ENCODE assay signal across 9 cellular contexts in the genomic region with DNA sequence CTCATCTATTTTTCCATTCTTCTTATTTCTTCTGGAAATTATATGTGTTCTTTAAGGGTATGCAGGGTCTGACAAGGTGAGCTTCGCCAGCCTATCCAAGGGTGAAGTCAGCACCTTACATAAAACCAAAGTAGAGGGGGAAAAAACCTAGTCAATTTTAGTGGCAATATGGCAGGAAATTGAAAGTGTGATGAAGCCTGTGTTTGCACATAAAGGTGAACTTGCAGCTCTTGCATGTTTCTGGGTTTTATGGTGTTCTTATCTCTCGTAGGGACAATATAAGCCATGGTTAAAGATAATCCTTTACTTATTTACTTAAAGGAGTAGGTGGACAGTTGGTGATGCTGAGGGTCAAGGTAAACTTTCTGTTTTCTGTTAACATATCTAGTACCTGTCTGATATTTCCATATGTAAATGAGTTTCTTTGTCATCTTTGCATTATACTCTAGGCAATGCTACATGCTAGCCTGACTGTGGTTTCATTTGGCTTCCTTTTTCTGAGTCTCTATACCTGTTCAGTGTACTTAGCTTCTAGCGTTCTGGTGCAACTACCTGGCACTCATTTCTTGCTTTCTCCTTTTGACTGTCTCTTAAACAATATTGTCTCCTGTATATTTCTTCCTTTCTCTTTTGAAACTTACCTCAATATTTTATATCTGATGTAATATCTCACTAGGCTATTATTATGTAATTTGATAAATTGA.
A peak's percentile ranks its signal among the peaks of the same experiment; 100 is the strongest.
DNase-seq lines count a peak whose midpoint lies in the region; ATAC-seq and TF ChIP-seq lines count a peak whose summit lies in the region.
"Had no signal": no experiment of that assay in that cellular context is flagged by ENCODE, and none has a peak within 500 bp of the region (broad histone marks: within the 10 kb centered on the region; RNA-seq: fewer than 3 reads in every experiment).

No MANE protein-coding gene starts in this region.

- peaks cover 61% of the 10 kb centered on the region for H3K4me1 Mint-ChIP-seq in activated T-cell treated with anti-CD3 and anti-CD28 coated beads, Interleukin-2, amount 50 U/mL, for 24 hours (ENCODE audit: low read depth)
- peaks cover 54% of the 10 kb centered on the region for H3K4me1 Mint-ChIP-seq in stimulated activated effector memory CD8-positive, alpha-beta T cell treated with anti-CD3 and anti-CD28 coated beads, Interleukin-12 subunit alpha, Interleukin-12 subunit beta, amount 100 ng/mL, for 72 hours

- H3K27me3 ChIP-seq in brain microvascular endothelial cell (replicated peaks) = no peaks in the 10 kb centered on the region

- no peak for DNase-seq in activated T-cell treated with anti-CD3 and anti-CD28 coated beads, Interleukin-2, amount 50 U/mL, for 24 hours
- no peak for DNase-seq in activated T-cell treated with anti-CD3 and anti-CD28 coated beads, Interleukin-2, amount 50 U/mL, for 48 hours
- DNase-seq in LoVo (ENCODE audit: low spot score) (peak; percentile 28), NCI-H748 (lab: John Stamatoyannopoulos, UW; ENCODE audit: unreplicated experiment) (no peak), brain microvascular endothelial cell (no peak), NCI-H2029 treated with DMSO at 0.1 percent for 48 hours (lab: John Stamatoyannopoulos, UW) (no peak)
- DNase-seq in stimulated activated effector memory CD8-positive, alpha-beta T cell treated with anti-CD3 and anti-CD28 coated beads, Interleukin-12 subunit alpha, Interleukin-12 subunit beta, amount 100 ng/mL, for 72 hours (ENCODE audit: low spot score in 2 of 2) = no peak

- no peaks in the 10 kb centered on the region for H3K27me3 Mint-ChIP-seq in activated T-cell treated with anti-CD3 and anti-CD28 coated beads, Interleukin-2, amount 50 U/mL, for 24 hours

- H3K36me3 ChIP-seq in brain microvascular endothelial cell (replicated peaks) = no peaks in the 10 kb centered on the region

- peak; percentile 93 for ATAC-seq in HG02763 (IDR thresholded peaks at IDR 0.05; ENCODE audit: unreplicated experiment)
- peak; percentile 94 for ATAC-seq in stimulated activated effector memory CD8-positive, alpha-beta T cell treated with anti-CD3 and anti-CD28 coated beads, Interleukin-12 subunit alpha, Interleukin-12 subunit beta, amount 100 ng/mL, for 72 hours
- ATAC-seq: HCT116 had no signal

- H3K27ac ChIP-seq in brain microvascular endothelial cell = no peak overlapping the region

- H3K27ac Mint-ChIP-seq in activated T-cell treated with anti-CD3 and anti-CD28 coated beads, Interleukin-2, amount 50 U/mL, for 24 hours = peak overlapping the region; percentile 89
- no peak overlapping the region for H3K27ac Mint-ChIP-seq in stimulated activated effector memory CD8-positive, alpha-beta T cell treated with anti-CD3 and anti-CD28 coated beads, Interleukin-12 subunit alpha, Interleukin-12 subunit beta, amount 100 ng/mL, for 72 hours

- peaks cover 10% of the 10 kb centered on the region for H3K9me3 Mint-ChIP-seq in activated T-cell treated with anti-CD3 and anti-CD28 coated beads, Interleukin-2, amount 50 U/mL, for 24 hours
- H3K9me3 Mint-ChIP-seq in stimulated activated effector memory CD8-positive, alpha-beta T cell treated with anti-CD3 and anti-CD28 coated beads, Interleukin-12 subunit alpha, Interleukin-12 subunit beta, amount 100 ng/mL, for 72 hours = peaks cover 6% of the 10 kb centered on the region

- peak overlapping the region; percentile 46 for H3K4me3 Mint-ChIP-seq in activated T-cell treated with anti-CD3 and anti-CD28 coated beads, Interleukin-2, amount 50 U/mL, for 24 hours
- peak overlapping the region; percentile 33 for H3K4me3 Mint-ChIP-seq in stimulated activated effector memory CD8-positive, alpha-beta T cell treated with anti-CD3 and anti-CD28 coated beads, Interleukin-12 subunit alpha, Interleukin-12 subunit beta, amount 100 ng/mL, for 72 hours

- in situ Hi-C loops in brain microvascular endothelial cell (cut with HindIII; ENCODE audit: low pct_ligation_motif_present, low sequenced_read_pairs) = no loop called here

- H3K4me3 ChIP-seq in brain microvascular endothelial cell (ENCODE audit: low read depth, low read length) = no peak overlapping the region

- no peak for TF ChIP-seq CTCF in brain microvascular endothelial cell (IDR thresholded peaks at IDR 0.05; ENCODE audit: low read depth, low read length, missing control alignments)

- peaks cover 32% of the 10 kb centered on the region for H3K36me3 Mint-ChIP-seq in activated T-cell treated with anti-CD3 and anti-CD28 coated beads, Interleukin-2, amount 50 U/mL, for 24 hours (ENCODE audit: low read depth)
- no peaks in the 10 kb centered on the region for H3K36me3 Mint-ChIP-seq in stimulated activated effector memory CD8-positive, alpha-beta T cell treated with anti-CD3 and anti-CD28 coated beads, Interleukin-12 subunit alpha, Interleukin-12 subunit beta, amount 100 ng/mL, for 72 hours
